21 cellular contexts compared by ENCODE assay signal in genomic region chr10:71812913-71813590, GRCh38. TPM values are rescaled to one million over a fixed set of nuclear protein-coding genes. Genes with fewer than 3 reads are reported as not detected.
DNase-seq lines count a peak whose midpoint lies in the region; ATAC-seq and TF ChIP-seq lines count a peak whose summit lies in the region.
"Had no signal": no experiment of that assay in that cellular context is flagged by ENCODE, and none has a peak within 500 bp of the region (broad histone marks: within the 10 kb centered on the region; RNA-seq: fewer than 3 reads in every experiment).

No MANE protein-coding gene starts in this region.

- CTCF ChIA-PET in activated CD8-positive, alpha-beta T cell treated with anti-CD3 and anti-CD28 coated beads, Interleukin-2, amount 10 ng/mL, durations not matched to agents 7 days and 5 days (lab: Charles Lee) = interaction anchor here (0.7 to 3.8 kb wide), 21 partner anchors 8 to 493 kb away, joined by 3 to 40 read pairs (median 7); partner anchors contain the start of gene VSIR
- CTCF ChIA-PET in activated CD8-positive, alpha-beta T cell treated with anti-CD3 and anti-CD28 coated beads for 36 hours (lab: Charles Lee) = interaction anchor here (0.5 to 3.5 kb wide), 21 partner anchors 12 to 440 kb away, joined by 3 to 29 read pairs (median 4); partner anchors contain the start of gene VSIR
- CTCF ChIA-PET in CD4-positive, alpha-beta T cell (lab: Charles Lee) = interaction anchor here (1.4 to 2.0 kb wide), 3 partner anchors 13 to 429 kb away, joined by 4 to 11 read pairs (median 10); no protein-coding TSS in a partner anchor

- no peaks in the 10 kb centered on the region for H3K27me3 Mint-ChIP-seq in activated CD8-positive, alpha-beta T cell treated with anti-CD3 and anti-CD28 coated beads, Interleukin-2, amount 10 ng/mL, durations not matched to agents 7 days and 5 days (ENCODE audit: low read depth)
- H3K27me3 Mint-ChIP-seq in activated CD8-positive, alpha-beta T cell treated with anti-CD3 and anti-CD28 coated beads for 36 hours = no peaks in the 10 kb centered on the region
- H3K27me3 Mint-ChIP-seq in activated T-helper 2 cell treated with anti-CD3 and anti-CD28 coated beads, Interferon-gamma antibody, Interleukin-2, Interleukin-4, amounts not matched to agents 10 μg/mL and 5 μg/mL and 100 μg/mL, durations not matched to agents 14 hours and 24 hours and 36 hours (ENCODE audit: low read depth) = no peaks in the 10 kb centered on the region
- H3K27me3 Mint-ChIP-seq in stimulated activated memory B cell treated with anti-CD40 and anti-IgM and Interleukin-4, amounts not matched to agents 10 μg/mL and 1 μg/mL and 100 μg/mL, for 72 hours = no peaks in the 10 kb centered on the region
- no peaks in the 10 kb centered on the region for H3K27me3 Mint-ChIP-seq in CD4-positive, alpha-beta T cell

- no peaks in the 10 kb centered on the region for H3F3A ChIP-seq in MM.1S (ENCODE audit: insufficient read depth, low read length)

- H3K4me1 Mint-ChIP-seq in activated CD8-positive, alpha-beta T cell treated with anti-CD3 and anti-CD28 coated beads, Interleukin-2, amount 10 ng/mL, durations not matched to agents 7 days and 5 days (ENCODE audit: low read depth) = peaks cover 21% of the 10 kb centered on the region
- H3K4me1 Mint-ChIP-seq in activated CD8-positive, alpha-beta T cell treated with anti-CD3 and anti-CD28 coated beads for 36 hours (ENCODE audit: low read depth) = peaks cover 3% of the 10 kb centered on the region
- no peaks in the 10 kb centered on the region for H3K4me1 Mint-ChIP-seq in activated T-helper 2 cell treated with anti-CD3 and anti-CD28 coated beads, Interferon-gamma antibody, Interleukin-2, Interleukin-4, amounts not matched to agents 10 μg/mL and 5 μg/mL and 100 μg/mL, durations not matched to agents 14 hours and 24 hours and 36 hours (ENCODE audit: low read depth)
- no peaks in the 10 kb centered on the region for H3K4me1 Mint-ChIP-seq in stimulated activated memory B cell treated with anti-CD40 and anti-IgM and Interleukin-4, amounts not matched to agents 10 μg/mL and 1 μg/mL and 100 μg/mL, for 72 hours
- no peaks in the 10 kb centered on the region for H3K4me1 Mint-ChIP-seq in CD4-positive, alpha-beta T cell (ENCODE audit: low read depth)
- H3K4me1 Mint-ChIP-seq: natural killer cell had no signal

- H3K9me2 ChIP-seq in MM.1S (replicated peaks; ENCODE audit: insufficient read depth, low read length) = no peaks in the 10 kb centered on the region

- H3K79me2 ChIP-seq in MM.1S (ENCODE audit: low read length) = no peaks in the 10 kb centered on the region

- no peak for TF ChIP-seq CTCF in activated CD8-positive, alpha-beta T cell treated with anti-CD3 and anti-CD28 coated beads for 36 hours (IDR thresholded peaks at IDR 0.05)
- TF ChIP-seq CTCF in right lobe of liver (IDR thresholded peaks at IDR 0.05) (no peak), MM.1S (IDR thresholded peaks at IDR 0.05; ENCODE audit: low read length) (no peak)
- no peak for TF ChIP-seq CTCF in CD4-positive, alpha-beta T cell (IDR thresholded peaks at IDR 0.05)

- H3K27ac Mint-ChIP-seq in activated CD8-positive, alpha-beta T cell treated with anti-CD3 and anti-CD28 coated beads, Interleukin-2, amount 10 ng/mL, durations not matched to agents 7 days and 5 days = peak overlapping the region; percentile 67
- no peak overlapping the region for H3K27ac Mint-ChIP-seq in activated CD8-positive, alpha-beta T cell treated with anti-CD3 and anti-CD28 coated beads for 36 hours
- peak overlapping the region; percentile 55 for H3K27ac Mint-ChIP-seq in activated T-helper 2 cell treated with anti-CD3 and anti-CD28 coated beads, Interferon-gamma antibody, Interleukin-2, Interleukin-4, amounts not matched to agents 10 μg/mL and 5 μg/mL and 100 μg/mL, durations not matched to agents 14 hours and 24 hours and 36 hours
- no peak overlapping the region for H3K27ac Mint-ChIP-seq in stimulated activated memory B cell treated with anti-CD40 and anti-IgM and Interleukin-4, amounts not matched to agents 10 μg/mL and 1 μg/mL and 100 μg/mL, for 72 hours
- H3K27ac Mint-ChIP-seq in CD4-positive, alpha-beta T cell = no peak overlapping the region
- H3K27ac Mint-ChIP-seq: HFFc6; natural killer cell; T-helper 2 cell treated with Interferon-gamma antibody and Interleukin-4, amounts not matched to agents 5 μg/mL and 100 μg/mL, for 36 hours had no signal

- no peak overlapping the region for H3K4me3 Mint-ChIP-seq in activated CD8-positive, alpha-beta T cell treated with anti-CD3 and anti-CD28 coated beads, Interleukin-2, amount 10 ng/mL, durations not matched to agents 7 days and 5 days
- H3K4me3 Mint-ChIP-seq in activated CD8-positive, alpha-beta T cell treated with anti-CD3 and anti-CD28 coated beads for 36 hours = no peak overlapping the region
- H3K4me3 Mint-ChIP-seq in activated T-helper 2 cell treated with anti-CD3 and anti-CD28 coated beads, Interferon-gamma antibody, Interleukin-2, Interleukin-4, amounts not matched to agents 10 μg/mL and 5 μg/mL and 100 μg/mL, durations not matched to agents 14 hours and 24 hours and 36 hours (ENCODE audit: low read depth) = no peak overlapping the region
- H3K4me3 Mint-ChIP-seq in stimulated activated memory B cell treated with anti-CD40 and anti-IgM and Interleukin-4, amounts not matched to agents 10 μg/mL and 1 μg/mL and 100 μg/mL, for 72 hours = no peak overlapping the region
- no peak overlapping the region for H3K4me3 Mint-ChIP-seq in CD4-positive, alpha-beta T cell
- H3K4me3 Mint-ChIP-seq: HFFc6; natural killer cell; T-helper 2 cell treated with Interferon-gamma antibody and Interleukin-4, amounts not matched to agents 5 μg/mL and 100 μg/mL, for 36 hours had no signal

- no peak overlapping the region for H3K4me2 ChIP-seq in MM.1S (ENCODE audit: low read depth, low read length)
- H3K4me2 ChIP-seq: smooth muscle cell had no signal

- DNase-seq in activated CD8-positive, alpha-beta T cell treated with anti-CD3 and anti-CD28 coated beads, Interleukin-2, amount 10 ng/mL, durations not matched to agents 7 days and 5 days = no peak
- no peak for DNase-seq in activated CD8-positive, alpha-beta T cell treated with anti-CD3 and anti-CD28 coated beads for 36 hours
- DNase-seq in activated T-helper 2 cell treated with anti-CD3 and anti-CD28 coated beads, Interferon-gamma antibody, Interleukin-2, Interleukin-4, amounts not matched to agents 10 μg/mL and 5 μg/mL and 100 μg/mL, durations not matched to agents 14 hours and 24 hours and 36 hours (ENCODE audit: low spot score) = no peak
- DNase-seq in right lobe of liver (no peak), MM.1S (no peak)
- DNase-seq in CD4-positive, alpha-beta T cell = no peak
- DNase-seq: activated CD8-positive, alpha-beta memory T cell treated with anti-CD3 and anti-CD28 coated beads, Interleukin-2, amount 50 U/mL, for 48 hours; activated gamma-delta T cell; cortex of kidney; DND-41; HFFc6; midbrain; natural killer cell; stimulated activated CD4-positive, alpha-beta T cell treated with anti-CD3 and anti-CD28 coated beads, Interleukin-2, amount 100 ng/mL, for 48 hours; stimulated activated naive CD4-positive, alpha-beta T cell treated with Interleukin-2 at 50 U/mL for 16 hours; tibial artery had no signal

- POLR2A ChIA-PET in activated CD8-positive, alpha-beta T cell treated with anti-CD3 and anti-CD28 coated beads, Interleukin-2, amount 10 ng/mL, durations not matched to agents 7 days and 5 days (lab: Charles Lee) = interaction anchor here (1.4 kb wide), 1 partner anchor 39 kb away, joined by 5 read pairs; no protein-coding TSS in a partner anchor
- POLR2A ChIA-PET in activated CD8-positive, alpha-beta T cell treated with anti-CD3 and anti-CD28 coated beads for 36 hours (lab: Charles Lee) = interaction anchor here (1.4 kb wide), 1 partner anchor 33 kb away, joined by 3 read pairs; no protein-coding TSS in a partner anchor
- POLR2A ChIA-PET in CD4-positive, alpha-beta T cell (lab: Charles Lee) = interaction anchor here (0.6 to 1.2 kb wide), 3 partner anchors 64 to 429 kb away, joined by 3 read pairs; no protein-coding TSS in a partner anchor

- no peak for ATAC-seq in activated CD8-positive, alpha-beta T cell treated with anti-CD3 and anti-CD28 coated beads, Interleukin-2, amount 10 ng/mL, durations not matched to agents 7 days and 5 days
- no peak for ATAC-seq in activated CD8-positive, alpha-beta T cell treated with anti-CD3 and anti-CD28 coated beads for 36 hours
- ATAC-seq in right lobe of liver (peak; percentile 6 to 21 (median 14)), HG02884 (IDR thresholded peaks at IDR 0.05; ENCODE audit: unreplicated experiment) (no peak)
- peak; percentile 6 for ATAC-seq in stimulated activated memory B cell treated with anti-CD40 and anti-IgM and Interleukin-4, amounts not matched to agents 10 μg/mL and 1 μg/mL and 100 μg/mL, for 72 hours
- no peak for ATAC-seq in CD4-positive, alpha-beta T cell (ENCODE audit: poor library complexity)

- H4K20me1 ChIP-seq in MM.1S (ENCODE audit: insufficient read depth, low read length) = no peaks in the 10 kb centered on the region

- no peaks in the 10 kb centered on the region for H3K4me1 ChIP-seq in right lobe of liver
- no peaks in the 10 kb centered on the region for H3K4me1 ChIP-seq in MM.1S (ENCODE audit: low read length)
- H3K4me1 ChIP-seq: SJSA1 had no signal

- H2AFZ ChIP-seq in MM.1S (ENCODE audit: low read length) = no peak overlapping the region

- WGBS in right lobe of liver (ENCODE audit: insufficient coverage, low coverage, low lambda C conversion rate, missing lambda C conversion rate) = 38% methylated on average over 1 of the region's 11 CpGs

- intact Hi-C loops in activated CD8-positive, alpha-beta T cell treated with anti-CD3 and anti-CD28 coated beads for 36 hours (cut with micrococcal nuclease) = loop anchor here (5.0 kb wide), 1 partner anchor 41 kb away; the partner anchor contains the start of gene VSIR
- intact Hi-C loops in activated T-helper 2 cell treated with anti-CD3 and anti-CD28 coated beads, Interferon-gamma antibody, Interleukin-2, Interleukin-4, amounts not matched to agents 10 μg/mL and 5 μg/mL and 100 μg/mL, durations not matched to agents 14 hours and 24 hours and 36 hours (cut with micrococcal nuclease) = loop anchor here (1.0 to 10.0 kb wide), 3 partner anchors 116 to 499 kb away; no protein-coding TSS in a partner anchor
- intact Hi-C loops in right lobe of liver (cut with DNase I) = loop anchor here (10.0 kb wide), 4 partner anchors 82 to 508 kb away; partner anchors contain the start of genes CDH23 (in 1 of the 2) and SLC29A3 (in 1 of the 2)
- intact Hi-C loops in CD4-positive, alpha-beta T cell (cut with DNase I, micrococcal nuclease) = loop anchor here (1.0 to 5.0 kb wide), 8 partner anchors 106 to 499 kb away; partner anchors contain the start of gene CDH23 (in 1 of the 2)

- H3K36me3 Mint-ChIP-seq in activated CD8-positive, alpha-beta T cell treated with anti-CD3 and anti-CD28 coated beads, Interleukin-2, amount 10 ng/mL, durations not matched to agents 7 days and 5 days (ENCODE audit: low read depth) = peaks cover 16% of the 10 kb centered on the region
- H3K36me3 Mint-ChIP-seq in activated CD8-positive, alpha-beta T cell treated with anti-CD3 and anti-CD28 coated beads for 36 hours (ENCODE audit: low read depth) = peaks cover 14% of the 10 kb centered on the region
- peaks cover 13% of the 10 kb centered on the region for H3K36me3 Mint-ChIP-seq in activated T-helper 2 cell treated with anti-CD3 and anti-CD28 coated beads, Interferon-gamma antibody, Interleukin-2, Interleukin-4, amounts not matched to agents 10 μg/mL and 5 μg/mL and 100 μg/mL, durations not matched to agents 14 hours and 24 hours and 36 hours (ENCODE audit: low read depth)
- peaks cover 39% of the 10 kb centered on the region for H3K36me3 Mint-ChIP-seq in stimulated activated memory B cell treated with anti-CD40 and anti-IgM and Interleukin-4, amounts not matched to agents 10 μg/mL and 1 μg/mL and 100 μg/mL, for 72 hours
- peaks cover 27% of the 10 kb centered on the region for H3K36me3 Mint-ChIP-seq in CD4-positive, alpha-beta T cell (ENCODE audit: low read depth)

- H3K9me3 ChIP-seq in right lobe of liver (no peaks in the 10 kb centered on the region), MM.1S (replicated peaks; ENCODE audit: insufficient read depth, low read length) (no peaks in the 10 kb centered on the region)
- no peaks in the 10 kb centered on the region for H3K9me3 ChIP-seq in CD4-positive, alpha-beta T cell (ENCODE audit: control insufficient read depth, low read length)
- H3K9me3 ChIP-seq: SJSA1, tibial artery had no signal

- TF ChIP-seq POLR2A in right lobe of liver (IDR thresholded peaks at IDR 0.05) = no peak

- H3K27me3 ChIP-seq in right lobe of liver (no peaks in the 10 kb centered on the region), MM.1S (replicated peaks; ENCODE audit: insufficient read depth, low read length) (no peaks in the 10 kb centered on the region)
- H3K27me3 ChIP-seq in CD4-positive, alpha-beta T cell (ENCODE audit: control insufficient read depth, insufficient read depth, low read length) = no peaks in the 10 kb centered on the region
- H3K27me3 ChIP-seq: SJSA1 had no signal

- no peaks in the 10 kb centered on the region for H3K9me3 Mint-ChIP-seq in activated CD8-positive, alpha-beta T cell treated with anti-CD3 and anti-CD28 coated beads, Interleukin-2, amount 10 ng/mL, durations not matched to agents 7 days and 5 days (ENCODE audit: insufficient read depth)
- H3K9me3 Mint-ChIP-seq in activated CD8-positive, alpha-beta T cell treated with anti-CD3 and anti-CD28 coated beads for 36 hours = no peaks in the 10 kb centered on the region
- no peaks in the 10 kb centered on the region for H3K9me3 Mint-ChIP-seq in activated T-helper 2 cell treated with anti-CD3 and anti-CD28 coated beads, Interferon-gamma antibody, Interleukin-2, Interleukin-4, amounts not matched to agents 10 μg/mL and 5 μg/mL and 100 μg/mL, durations not matched to agents 14 hours and 24 hours and 36 hours
- H3K9me3 Mint-ChIP-seq in stimulated activated memory B cell treated with anti-CD40 and anti-IgM and Interleukin-4, amounts not matched to agents 10 μg/mL and 1 μg/mL and 100 μg/mL, for 72 hours = no peaks in the 10 kb centered on the region
- no peaks in the 10 kb centered on the region for H3K9me3 Mint-ChIP-seq in CD4-positive, alpha-beta T cell
- H3K9me3 Mint-ChIP-seq: HFFc6; natural killer cell; T-helper 2 cell treated with Interferon-gamma antibody and Interleukin-4, amounts not matched to agents 5 μg/mL and 100 μg/mL, for 36 hours had no signal

- H3K4me3 ChIP-seq in right lobe of liver = no peak overlapping the region
- H3K4me3 ChIP-seq in MM.1S (ENCODE audit: low read length) = no peak overlapping the region
- H3K4me3 ChIP-seq: SJSA1, smooth muscle cell, tibial artery had no signal

- no peak overlapping the region for H3K9ac ChIP-seq in MM.1S (ENCODE audit: low read length)

- H3K36me3 ChIP-seq in right lobe of liver (peaks cover 0 to 29% (median 17%) of the 10 kb centered on the region in 4 donors), MM.1S (replicated peaks; ENCODE audit: insufficient read depth, low read length) (no peaks in the 10 kb centered on the region)

- H3K27ac ChIP-seq in right lobe of liver (no peak overlapping the region), MM.1S (ENCODE audit: low read length) (no peak overlapping the region)
- H3K27ac ChIP-seq in CD4-positive, alpha-beta T cell (ENCODE audit: low read depth, low read length) = no peak overlapping the region
- H3K27ac ChIP-seq: SJSA1, tibial artery had no signal

RNA-seq across cellular contexts. Expression of gene PSAP, which starts 38.0 kb away (rescaled TPM):
- 100 to 1,000 TPM; 112 to 113 TPM for total RNA-seq in activated CD8-positive, alpha-beta T cell treated with anti-CD3 and anti-CD28 coated beads, Interleukin-2, amount 10 ng/mL, durations not matched to agents 7 days and 5 days
- total RNA-seq in activated CD8-positive, alpha-beta T cell treated with anti-CD3 and anti-CD28 coated beads for 36 hours = 100 to 1,000 TPM in 1 of 2 experiments, 10 to 100 TPM in 1; 94.2 to 101 TPM
- 108 and 110 TPM in 2 replicates for total RNA-seq in activated T-helper 2 cell treated with anti-CD3 and anti-CD28 coated beads, Interferon-gamma antibody, Interleukin-2, Interleukin-4, amounts not matched to agents 10 μg/mL and 5 μg/mL and 100 μg/mL, durations not matched to agents 14 hours and 24 hours and 36 hours
- total RNA-seq in right lobe of liver = 100 to 1,000 TPM; 520 to 743 (median 570) TPM
- total RNA-seq in CD4-positive, alpha-beta T cell = 100 to 1,000 TPM; 191 to 206 TPM

RNA-seq across cellular contexts. Expression of gene VSIR, which starts 39.7 kb away (rescaled TPM):
- total RNA-seq in activated CD8-positive, alpha-beta T cell treated with anti-CD3 and anti-CD28 coated beads, Interleukin-2, amount 10 ng/mL, durations not matched to agents 7 days and 5 days = 100 to 1,000 TPM; 127 to 133 TPM
- total RNA-seq in activated CD8-positive, alpha-beta T cell treated with anti-CD3 and anti-CD28 coated beads for 36 hours = 10 to 100 TPM; 59.6 to 61.0 TPM
- 56.5 and 61.9 TPM in 2 replicates for total RNA-seq in activated T-helper 2 cell treated with anti-CD3 and anti-CD28 coated beads, Interferon-gamma antibody, Interleukin-2, Interleukin-4, amounts not matched to agents 10 μg/mL and 5 μg/mL and 100 μg/mL, durations not matched to agents 14 hours and 24 hours and 36 hours
- total RNA-seq in right lobe of liver = 10 to 100 TPM in 3 of 6 experiments, 1 to 10 TPM in 3; 6.1 to 17.1 (median 10.1) TPM
- 10 to 100 TPM; 86.2 to 91.4 TPM for total RNA-seq in CD4-positive, alpha-beta T cell

Comparison
In these comparisons a context has a peak if more than half of its experiments do, and no peak if none do; other contexts are left out.
1. H3K27ac Mint-ChIP-seq: peak in activated CD8-positive, alpha-beta T cell treated with anti-CD3 and anti-CD28 coated beads, Interleukin-2, amount 10 ng/mL, durations not matched to agents 7 days and 5 days (single experiment) and activated T-helper 2 cell treated with anti-CD3 and anti-CD28 coated beads, Interferon-gamma antibody, Interleukin-2, Interleukin-4, amounts not matched to agents 10 μg/mL and 5 μg/mL and 100 μg/mL, durations not matched to agents 14 hours and 24 hours and 36 hours (single experiment); none in activated CD8-positive, alpha-beta T cell treated with anti-CD3 and anti-CD28 coated beads for 36 hours (single experiment), stimulated activated memory B cell treated with anti-CD40 and anti-IgM and Interleukin-4, amounts not matched to agents 10 μg/mL and 1 μg/mL and 100 μg/mL, for 72 hours (single experiment) and CD4-positive, alpha-beta T cell (single experiment).
2. ATAC-seq: peak in right lobe of liver (4 of 4) and stimulated activated memory B cell treated with anti-CD40 and anti-IgM and Interleukin-4, amounts not matched to agents 10 μg/mL and 1 μg/mL and 100 μg/mL, for 72 hours (single experiment); none in activated CD8-positive, alpha-beta T cell treated with anti-CD3 and anti-CD28 coated beads, Interleukin-2, amount 10 ng/mL, durations not matched to agents 7 days and 5 days (single experiment), activated CD8-positive, alpha-beta T cell treated with anti-CD3 and anti-CD28 coated beads for 36 hours (single experiment), HG02884 (single experiment) and CD4-positive, alpha-beta T cell (single experiment).